In the genomic region with DNA sequence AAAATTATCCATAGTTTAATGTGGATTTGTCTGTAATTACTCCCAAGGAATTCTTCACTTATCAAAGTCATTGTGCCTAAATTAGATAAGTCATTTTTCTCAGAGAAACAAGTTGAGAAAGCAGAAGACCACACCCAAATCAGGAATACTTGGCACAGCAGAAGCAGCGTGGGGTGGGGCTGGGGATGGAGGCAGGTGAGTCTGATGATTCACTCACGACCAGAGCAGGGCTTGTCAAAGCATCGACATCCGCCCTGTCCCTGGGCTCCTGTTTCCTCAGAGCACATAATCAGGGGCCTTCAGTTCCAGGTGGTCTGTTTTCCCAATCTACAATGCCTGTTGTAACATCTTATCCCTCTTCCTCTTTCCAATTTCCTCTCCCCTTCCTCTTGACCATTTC, we compare ENCODE assay signal across 1 cellular context.
TF ChIP-seq lines count a peak whose summit lies in the region.

No MANE protein-coding gene starts in this region.

TF ChIP-seq in HepG2, 621 proteins besides CTCF, POLR2A, EP300 and RAD21 (continued from another document):
- TF ChIP-seq, protein P1, sequence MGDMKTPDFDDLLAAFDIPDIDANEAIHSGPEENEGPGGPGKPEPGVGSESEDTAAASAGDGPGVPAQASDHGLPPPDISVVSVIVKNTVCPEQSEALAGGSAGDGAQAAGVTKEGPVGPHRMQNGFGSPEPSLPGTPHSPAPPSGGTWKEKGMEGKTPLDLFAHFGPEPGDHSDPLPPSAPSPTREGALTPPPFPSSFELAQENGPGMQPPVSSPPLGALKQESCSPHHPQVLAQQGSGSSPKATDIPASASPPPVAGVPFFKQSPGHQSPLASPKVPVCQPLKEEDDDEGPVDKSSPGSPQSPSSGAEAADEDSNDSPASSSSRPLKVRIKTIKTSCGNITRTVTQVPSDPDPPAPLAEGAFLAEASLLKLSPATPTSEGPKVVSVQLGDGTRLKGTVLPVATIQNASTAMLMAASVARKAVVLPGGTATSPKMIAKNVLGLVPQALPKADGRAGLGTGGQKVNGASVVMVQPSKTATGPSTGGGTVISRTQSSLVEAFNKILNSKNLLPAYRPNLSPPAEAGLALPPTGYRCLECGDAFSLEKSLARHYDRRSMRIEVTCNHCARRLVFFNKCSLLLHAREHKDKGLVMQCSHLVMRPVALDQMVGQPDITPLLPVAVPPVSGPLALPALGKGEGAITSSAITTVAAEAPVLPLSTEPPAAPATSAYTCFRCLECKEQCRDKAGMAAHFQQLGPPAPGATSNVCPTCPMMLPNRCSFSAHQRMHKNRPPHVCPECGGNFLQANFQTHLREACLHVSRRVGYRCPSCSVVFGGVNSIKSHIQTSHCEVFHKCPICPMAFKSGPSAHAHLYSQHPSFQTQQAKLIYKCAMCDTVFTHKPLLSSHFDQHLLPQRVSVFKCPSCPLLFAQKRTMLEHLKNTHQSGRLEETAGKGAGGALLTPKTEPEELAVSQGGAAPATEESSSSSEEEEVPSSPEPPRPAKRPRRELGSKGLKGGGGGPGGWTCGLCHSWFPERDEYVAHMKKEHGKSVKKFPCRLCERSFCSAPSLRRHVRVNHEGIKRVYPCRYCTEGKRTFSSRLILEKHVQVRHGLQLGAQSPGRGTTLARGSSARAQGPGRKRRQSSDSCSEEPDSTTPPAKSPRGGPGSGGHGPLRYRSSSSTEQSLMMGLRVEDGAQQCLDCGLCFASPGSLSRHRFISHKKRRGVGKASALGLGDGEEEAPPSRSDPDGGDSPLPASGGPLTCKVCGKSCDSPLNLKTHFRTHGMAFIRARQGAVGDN (CRISPR knock-in tag; IDR thresholded peaks at IDR 0.05): no peak
- TF ChIP-seq CREM (IDR thresholded peaks at IDR 0.05) (no peak), CREM (CRISPR knock-in tag; IDR thresholded peaks at IDR 0.05) (no peak), FOXM1 (CRISPR knock-in tag; IDR thresholded peaks at IDR 0.05) (no peak), ZMYM2 (CRISPR knock-in tag; IDR thresholded peaks at IDR 0.05) (no peak), ZNF225 (CRISPR knock-in tag; IDR thresholded peaks at IDR 0.05) (no peak)
